14 cellular contexts compared by ENCODE assay signal in genomic region chr11:59157433-59157832, GRCh38. TPM values are rescaled to one million over a fixed set of nuclear protein-coding genes. Genes with fewer than 3 reads are reported as not detected.
DNase-seq lines count a peak whose midpoint lies in the region; ATAC-seq and TF ChIP-seq lines count a peak whose summit lies in the region.
"Had no signal": no experiment of that assay in that cellular context is flagged by ENCODE, and none has a peak within 500 bp of the region (broad histone marks: within the 10 kb centered on the region; RNA-seq: fewer than 3 reads in every experiment).

No MANE protein-coding gene starts in this region.

- no peak overlapping the region for H3K56ac ChIP-seq in IMR-90 (ENCODE audit: extremely low read depth, insufficient read depth, low read length)

- BruUV-seq in IMR-90 (replicated peaks; lab: Mats Ljungman, UMichigan) = no TSS peak

- H4K8ac ChIP-seq in IMR-90 (ENCODE audit: low read depth in 2 of 2, low read length in 2 of 2) = no peak overlapping the region

- H3K4me3 ChIP-seq in BLaER1 treated with 17β-estradiol and CSF1 and Interleukin-3, amounts not matched to agents 10 nM and 100 nM = peak overlapping the region in 2 of 10 experiments; percentile 30 to 54; a peak in 3 of 20 replicates
- no peak overlapping the region for H3K4me3 ChIP-seq in IMR-90 (ENCODE audit: insufficient read depth, low read depth, low read length)
- H3K4me3 ChIP-seq: GM23248 had no signal

- peaks cover 16 to 28% (median 22%) of the 10 kb centered on the region in 10 experiments for H3K4me1 ChIP-seq in BLaER1 treated with 17β-estradiol and CSF1 and Interleukin-3, amounts not matched to agents 10 nM and 100 nM
- H3K4me1 ChIP-seq in IMR-90 (ENCODE audit: control insufficient read depth, insufficient read depth, low read length) = no peaks in the 10 kb centered on the region
- H3K4me1 ChIP-seq: BE2C had no signal

- TF ChIP-seq RAD21 in IMR-90 (IDR thresholded peaks at IDR 0.05; ENCODE audit: low read length) = no peak

- H3K9ac ChIP-seq in BLaER1 treated with 17β-estradiol and CSF1 and Interleukin-3, amounts not matched to agents 10 nM and 100 nM = peak overlapping the region in 7 of 11 experiments; percentile 26 to 72 (median 52); a peak in 8 of 22 replicates
- no peak overlapping the region for H3K9ac ChIP-seq in IMR-90 (ENCODE audit: low read depth, low read length)

- in situ Hi-C loops in IMR-90 (cut with MboI; ENCODE audit: low sequenced_read_pairs) = loop anchor here (10.0 kb wide), 1 partner anchor 253 kb away; no protein-coding TSS in a partner anchor

- no peak overlapping the region for H2AFZ ChIP-seq in IMR-90 (replicated peaks; ENCODE audit: low read length, poor library complexity)

- no peaks in the 10 kb centered on the region for H3K9me3 ChIP-seq in BLaER1 treated with 17β-estradiol and CSF1 and Interleukin-3, amounts not matched to agents 10 nM and 100 nM (replicated peaks in 1 of 11)
- H3K9me3 ChIP-seq in IMR-90 (ENCODE audit: control insufficient read depth, insufficient read depth, low read length) = no peaks in the 10 kb centered on the region
- H3K9me3 ChIP-seq: BE2C had no signal

- H2BK120ac ChIP-seq in IMR-90 (ENCODE audit: low read depth, low read length) = no peak overlapping the region

- TF ChIP-seq CTCF in 22Rv1 (IDR thresholded peaks at IDR 0.05) = no peak
- no peak for TF ChIP-seq CTCF in IMR-90 (conservative IDR thresholded peaks at IDR 0.05; ENCODE audit: low read depth, low read length)
- TF ChIP-seq CTCF in endothelial cell (IDR thresholded peaks at IDR 0.05; ENCODE audit: unreplicated experiment) = no peak

- H2BK20ac ChIP-seq in IMR-90 (ENCODE audit: low read depth, low read length) = no peak overlapping the region

- no peak for DNase-seq in IMR-90
- no peak for DNase-seq in endothelial cell (ENCODE audit: low spot score)
- no peak for DNase-seq in activated naive CD8-positive, alpha-beta T cell treated with anti-CD3 and anti-CD28 coated beads for 36 hours
- DNase-seq in cerebellum (ENCODE audit: low spot score) = no peak
- DNase-seq: BE2C; CD4-positive, CD25-positive, alpha-beta regulatory T cell; GDM1; GM23248 had no signal

- H3K27me3 ChIP-seq in BLaER1 treated with 17β-estradiol and CSF1 and Interleukin-3, amounts not matched to agents 10 nM and 100 nM = no peaks in the 10 kb centered on the region
- peaks cover 7% of the 10 kb centered on the region for H3K27me3 ChIP-seq in IMR-90 (ENCODE audit: control insufficient read depth, insufficient read depth, low read length)
- H3K27me3 ChIP-seq: BE2C had no signal

- H4K91ac ChIP-seq in IMR-90 (ENCODE audit: insufficient read depth, low read depth, low read length) = no peak overlapping the region

- no peak overlapping the region for H2BK5ac ChIP-seq in IMR-90 (ENCODE audit: low read depth, low read length, poor library complexity, severe bottlenecking)

- no peak overlapping the region for H3K4ac ChIP-seq in IMR-90 (ENCODE audit: low read depth, low read length)

- CTCF ChIA-PET in IMR-90 (lab: Yijun Ruan, JAX) = interaction anchor here (1.4 to 1.8 kb wide), 5 partner anchors 14 to 99 kb away, joined by 5 to 13 read pairs (median 9); partner anchors contain the start of genes DTX4 and FAM111A

- H4K20me1 ChIP-seq in BLaER1 treated with 17β-estradiol and CSF1 and Interleukin-3, amounts not matched to agents 10 nM and 100 nM = peaks cover 0 to 8% (median 0%) of the 10 kb centered on the region in 11 experiments; a peak in 1 of 22 replicates
- no peaks in the 10 kb centered on the region for H4K20me1 ChIP-seq in IMR-90 (ENCODE audit: insufficient read depth, low read length)

- peak overlapping the region; percentile 42 to 83 (median 78) for H3K4me2 ChIP-seq in BLaER1 treated with 17β-estradiol and CSF1 and Interleukin-3, amounts not matched to agents 10 nM and 100 nM
- H3K4me2 ChIP-seq in IMR-90 (ENCODE audit: low read depth, low read length) = no peak overlapping the region

- H2AK5ac ChIP-seq in IMR-90 (ENCODE audit: low read depth, low read length) = no peak overlapping the region

- H3K36me3 ChIP-seq in BLaER1 treated with 17β-estradiol and CSF1 and Interleukin-3, amounts not matched to agents 10 nM and 100 nM = peaks cover 7 to 30% (median 26%) of the 10 kb centered on the region in 11 experiments; a peak in 21 of 22 replicates
- no peaks in the 10 kb centered on the region; the same call in 1 of the 2 replicates for H3K36me3 ChIP-seq in IMR-90 (ENCODE audit: control insufficient read depth, insufficient read depth, low read length)
- H3K36me3 ChIP-seq: BE2C had no signal

- no peaks in the 10 kb centered on the region for H3K9me1 ChIP-seq in IMR-90 (ENCODE audit: insufficient read depth, low read length)

- H3K27ac Mint-ChIP-seq in endothelial cell (ENCODE audit: unreplicated experiment) = peak overlapping the region; percentile 93
- no peak overlapping the region for H3K27ac Mint-ChIP-seq in activated naive CD8-positive, alpha-beta T cell treated with anti-CD3 and anti-CD28 coated beads for 36 hours

- H2AK9ac ChIP-seq in IMR-90 (replicated peaks; ENCODE audit: low read depth, low read length, poor library complexity) = no peak overlapping the region

- H3K27me3 Mint-ChIP-seq in endothelial cell (ENCODE audit: unreplicated experiment) = peaks cover 4% of the 10 kb centered on the region
- peaks cover 9% of the 10 kb centered on the region for H3K27me3 Mint-ChIP-seq in activated naive CD8-positive, alpha-beta T cell treated with anti-CD3 and anti-CD28 coated beads for 36 hours
- H3K27me3 Mint-ChIP-seq: CD4-positive, CD25-positive, alpha-beta regulatory T cell had no signal

- H3K23ac ChIP-seq in IMR-90 (ENCODE audit: low read depth, low read length) = no peak overlapping the region

- peaks cover 2 to 4% of the 10 kb centered on the region in 2 experiments; a peak in 2 of 4 replicates for H3K79me1 ChIP-seq in IMR-90 (ENCODE audit: low read depth in 1 of 2, low read length in 2 of 2)

- POLR2A ChIA-PET in IMR-90 (lab: Charles Lee; ENCODE audit: unreplicated experiment) = no interaction called here

- no peaks in the 10 kb centered on the region for H3K36me3 Mint-ChIP-seq in endothelial cell (ENCODE audit: low read depth, unreplicated experiment)
- peaks cover 12% of the 10 kb centered on the region for H3K36me3 Mint-ChIP-seq in activated naive CD8-positive, alpha-beta T cell treated with anti-CD3 and anti-CD28 coated beads for 36 hours
- H3K36me3 Mint-ChIP-seq: CD4-positive, CD25-positive, alpha-beta regulatory T cell had no signal

- intact Hi-C loops in IMR-90 (cut with micrococcal nuclease) = loop anchor here (5.0 kb wide), 2 partner anchors 480 to 505 kb away; no protein-coding TSS in a partner anchor

- dilution Hi-C loops in IMR-90 (cut with HindIII; ENCODE audit: low sequenced_read_pairs, unreplicated experiment) = no loop called here

- no peak overlapping the region for H4K5ac ChIP-seq in IMR-90 (ENCODE audit: low read depth, low read length)

- no peak for TF ChIP-seq POLR2A in IMR-90 (IDR thresholded peaks at IDR 0.05; ENCODE audit: low read depth, low read length)

- no peaks in the 10 kb centered on the region for H3K9me3 Mint-ChIP-seq in endothelial cell (ENCODE audit: unreplicated experiment)
- peaks cover 2% of the 10 kb centered on the region for H3K9me3 Mint-ChIP-seq in activated naive CD8-positive, alpha-beta T cell treated with anti-CD3 and anti-CD28 coated beads for 36 hours
- H3K9me3 Mint-ChIP-seq: CD4-positive, CD25-positive, alpha-beta regulatory T cell had no signal

- no peak overlapping the region for H3K4me3 Mint-ChIP-seq in endothelial cell (ENCODE audit: unreplicated experiment)
- H3K4me3 Mint-ChIP-seq in activated naive CD8-positive, alpha-beta T cell treated with anti-CD3 and anti-CD28 coated beads for 36 hours = no peak overlapping the region
- H3K4me3 Mint-ChIP-seq: CD4-positive, CD25-positive, alpha-beta regulatory T cell had no signal

- H2BK15ac ChIP-seq in IMR-90 (ENCODE audit: low read depth, low read length) = no peak overlapping the region

- H3K18ac ChIP-seq in IMR-90 (ENCODE audit: low read depth, low read length) = no peak overlapping the region

- H3K27ac ChIP-seq in 22Rv1 = peak overlapping the region; percentile 46
- H3K27ac ChIP-seq in BLaER1 treated with 17β-estradiol and CSF1 and Interleukin-3, amounts not matched to agents 10 nM and 100 nM = peak overlapping the region in 9 of 11 experiments; percentile 29 to 84 (median 73); a peak in 17 of 22 replicates
- no peak overlapping the region for H3K27ac ChIP-seq in IMR-90 (ENCODE audit: insufficient read depth, low read length)
- H3K27ac ChIP-seq: GM23248 had no signal

- no CpG with 5 or more reads among the region's 3 CpGs for WGBS in IMR-90 (ENCODE audit: extremely low coverage in 2 of 2, insufficient read length in 1 of 2), 2 experiments

- H3K14ac ChIP-seq in IMR-90 (replicated peaks; ENCODE audit: low read depth, low read length) = no peak overlapping the region

- no peak for ATAC-seq in IMR-90 (ENCODE audit: low read depth)
- no peak for ATAC-seq in HG02763 (IDR thresholded peaks at IDR 0.05; ENCODE audit: unreplicated experiment)
- no peak for ATAC-seq in GM21447 (IDR thresholded peaks at IDR 0.05; ENCODE audit: unreplicated experiment)

- peaks cover 8% of the 10 kb centered on the region for H3K4me1 Mint-ChIP-seq in endothelial cell (ENCODE audit: unreplicated experiment)
- peaks cover 9% of the 10 kb centered on the region for H3K4me1 Mint-ChIP-seq in activated naive CD8-positive, alpha-beta T cell treated with anti-CD3 and anti-CD28 coated beads for 36 hours

RNA-seq across cellular contexts. Expression of gene DTX4, which starts 14.5 kb away (rescaled TPM):
- total RNA-seq in IMR-90 (2012; rRNA removed) (2.5 and 2.7 TPM in 2 replicates), endothelial cell (ENCODE audit: unreplicated experiment) (29.4 TPM), cerebellum (38.7 TPM)
- polyA plus RNA-seq in IMR-90 (2012; rRNA removed) = 3.0 and 3.1 TPM in 2 replicates
- polyA plus RNA-seq in IMR-90 (2012; cell fraction: cytosol; rRNA removed) = 1.1 and 1.5 TPM in 2 replicates
- polyA plus RNA-seq in IMR-90 (2012; cell fraction: nucleus; rRNA removed; ENCODE audit: low replicate concordance) = 3.8 and 4.2 TPM in 2 replicates
- total RNA-seq in activated naive CD8-positive, alpha-beta T cell treated with anti-CD3 and anti-CD28 coated beads for 36 hours = under 1 TPM; 0.10 to 0.49 TPM

RNA-seq across cellular contexts. Expression of gene FAM111A, which starts 14.8 kb away (rescaled TPM):
- total RNA-seq in IMR-90 (2012; rRNA removed) (36.4 and 46.1 TPM in 2 replicates), endothelial cell (ENCODE audit: unreplicated experiment) (30.8 TPM), cerebellum (24.4 TPM)
- 14.4 and 19.9 TPM in 2 replicates for polyA plus RNA-seq in IMR-90 (2012; rRNA removed)
- polyA plus RNA-seq in IMR-90 (2012; cell fraction: cytosol; rRNA removed) = 2.2 and 3.0 TPM in 2 replicates
- 14.9 and 66.0 TPM in 2 replicates for polyA plus RNA-seq in IMR-90 (2012; cell fraction: nucleus; rRNA removed; ENCODE audit: low replicate concordance)
- 10 to 100 TPM; 85.7 to 91.7 TPM for total RNA-seq in activated naive CD8-positive, alpha-beta T cell treated with anti-CD3 and anti-CD28 coated beads for 36 hours

RNA-seq across cellular contexts. Expression of gene FAM111B, which starts 50.4 kb away (rescaled TPM):
- 9.3 and 13.9 TPM in 2 replicates for total RNA-seq in IMR-90 (2012; rRNA removed)
- 2.9 and 3.2 TPM in 2 replicates for polyA plus RNA-seq in IMR-90 (2012; rRNA removed)
- 0.18 and 0.50 TPM in 2 replicates for polyA plus RNA-seq in IMR-90 (2012; cell fraction: cytosol; rRNA removed)
- 0.15 and 0.73 TPM in 2 replicates for polyA plus RNA-seq in IMR-90 (2012; cell fraction: nucleus; rRNA removed; ENCODE audit: low replicate concordance)
- total RNA-seq in endothelial cell (ENCODE audit: unreplicated experiment) = 3.4 TPM
- 10 to 100 TPM; 46.1 to 50.4 TPM for total RNA-seq in activated naive CD8-positive, alpha-beta T cell treated with anti-CD3 and anti-CD28 coated beads for 36 hours
- 15.0 TPM for total RNA-seq in cerebellum

RNA-seq across cellular contexts. Expression of gene MPEG1, which starts 55.3 kb away (rescaled TPM):
- total RNA-seq in IMR-90 (2012; rRNA removed) (not detected in 2 replicates), endothelial cell (ENCODE audit: unreplicated experiment) (not detected), cerebellum (2.3 TPM)
- not detected in 2 replicates for polyA plus RNA-seq in IMR-90 (2012; rRNA removed)
- polyA plus RNA-seq in IMR-90 (2012; cell fraction: cytosol; rRNA removed) = not detected in 2 replicates
- polyA plus RNA-seq in IMR-90 (2012; cell fraction: nucleus; rRNA removed; ENCODE audit: low replicate concordance) = not detected in 2 replicates
- total RNA-seq in activated naive CD8-positive, alpha-beta T cell treated with anti-CD3 and anti-CD28 coated beads for 36 hours = under 1 TPM; 0.62 to 0.70 TPM
- total RNA-seq: A172, GM23248, HT-29 had no signal
- polyA plus RNA-seq: GM23248 had no signal
